24 cellular contexts compared by ENCODE assay signal in genomic region chr9:133516961-133517350, GRCh38. TPM values are rescaled to one million over a fixed set of nuclear protein-coding genes. Genes with fewer than 3 reads are reported as not detected.
"Had no signal": no experiment of that assay in that cellular context is flagged by ENCODE, and none has a peak within 500 bp of the region (broad histone marks: within the 10 kb centered on the region; RNA-seq: fewer than 3 reads in every experiment).

No MANE protein-coding gene starts in this region.

- H3K36me3 ChIP-seq: SJCRH30 had no signal

- H3K4me3 ChIP-seq: K562, SJCRH30 had no signal

- H3K9ac ChIP-seq: KMS-11 had no signal

- H3K9me3 ChIP-seq: SJCRH30 had no signal

- H3K27ac ChIP-seq: KMS-11, SJCRH30 had no signal

- ATAC-seq: K562, SK-N-SH treated with all-trans-retinoic acid at 6 μM for 48 hours had no signal

- FAIRE-seq: HTR-8/SVneo, K562, RCC 7860 had no signal

- DNase-seq: Kasumi-1, MM.1S, NCI-H1092 treated with DMSO at 0.1 percent for 48 hours, NCI-H1436, NCI-H187, NCI-H2029, NCI-H2081 treated with DMSO at 0.1 percent for 48 hours, NCI-H2171, NCI-H226, NCI-H446, NCI-H510A, NCI-H524 treated with DMSO at 0.1 percent for 48 hours, NCI-H69, NCI-H774, RPMI8226, SHP77 treated with DMSO at 0.1 percent for 48 hours, SJCRH30 had no signal

RNA-seq across cellular contexts. Expression of gene MYMK, which starts 7.8 kb away (rescaled TPM):
- total RNA-seq: K562, M059J had no signal
- polyA plus RNA-seq: IgD-negative memory B cell, K562 had no signal

RNA-seq across cellular contexts. Expression of gene ADAMTSL2, which starts 17.5 kb away (rescaled TPM):
- polyA plus RNA-seq: IgD-negative memory B cell, K562 had no signal
